26 cellular contexts compared by ENCODE assay signal in the genomic region with DNA sequence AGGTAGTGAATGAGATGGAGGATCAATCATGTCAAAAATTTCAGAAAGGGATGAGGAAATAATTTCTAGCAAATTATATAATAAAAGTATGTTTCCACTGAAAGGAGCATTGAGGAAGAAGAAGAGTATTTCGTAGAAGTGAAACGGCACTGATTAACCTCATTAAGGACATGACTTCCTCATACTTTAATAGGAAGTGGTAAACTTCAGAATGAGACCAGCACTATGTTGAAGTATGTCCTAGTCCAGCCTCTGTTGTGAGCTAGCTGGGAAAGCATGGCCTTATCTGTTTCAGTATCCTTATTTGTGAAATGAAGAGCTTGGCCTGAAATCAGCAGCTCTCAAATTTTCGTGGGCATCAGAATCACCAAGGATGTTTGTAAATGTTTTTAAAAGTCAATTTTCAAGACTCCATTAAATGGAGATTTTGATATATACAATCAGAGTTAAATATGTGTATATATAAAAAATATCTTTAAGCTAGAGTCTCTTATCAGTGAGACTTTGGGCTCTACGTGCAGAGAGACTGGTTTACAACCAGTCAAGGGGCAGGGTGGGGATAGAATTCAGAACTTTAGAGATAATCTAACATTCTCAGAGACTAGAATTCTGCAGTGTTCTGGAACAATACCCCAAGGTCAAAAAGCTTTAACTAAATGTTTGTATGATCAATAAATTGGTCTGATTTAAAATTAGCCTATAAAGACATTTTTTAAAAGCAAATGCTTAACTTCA.
"Had no signal": no experiment of that assay in that cellular context is flagged by ENCODE, and none has a peak within 500 bp of the region (broad histone marks: within the 10 kb centered on the region; RNA-seq: fewer than 3 reads in every experiment).

No MANE protein-coding gene starts in this region.

- H3K27ac Mint-ChIP-seq: activated CD8-positive, alpha-beta T cell treated with anti-CD3 and anti-CD28 coated beads for 36 hours; activated T-helper 17 cell treated with anti-CD3 and anti-CD28 coated beads, Interleukin-2, amount 50 U/mL, for 72 hours; endodermal cell; mesothelial cell of epicardium; nephron; progenitor cell of endocrine pancreas; stimulated activated effector memory CD8-positive, alpha-beta T cell treated with anti-CD3 and anti-CD28 coated beads, Interleukin-12 subunit alpha, Interleukin-12 subunit beta, amount 100 ng/mL, for 72 hours; stimulated activated naive CD8-positive, alpha-beta T cell treated with anti-CD3 and anti-CD28 coated beads, Interleukin-15, Interleukin-2, amounts not matched to agents 100 ng/mL and 50 ng/mL, for 24 hours; T-helper 17 cell had no signal

- DNase-seq: activated CD4-positive, alpha-beta T cell treated with anti-CD3 and anti-CD28 coated beads, Interleukin-2, amount 50 U/mL, for 1 hour; activated CD4-positive, CD25-positive, alpha-beta regulatory T cell treated with anti-CD3 and anti-CD28 coated beads, Interleukin-2, amount 50 U/mL, for 72 hours; activated CD8-positive, alpha-beta T cell treated with anti-CD3 and anti-CD28 coated beads for 36 hours; activated gamma-delta T cell treated with Interleukin-2 at 50 U/mL for 16 hours; activated naive CD4-positive, alpha-beta T cell treated with anti-CD3 and anti-CD28 coated beads, Interleukin-2, amount 50 U/mL, for 16 hours; activated T-cell treated with anti-CD3 and anti-CD28 coated beads, Interleukin-2, amount 50 U/mL, for 4 hours; amniotic stem cell; caudate nucleus; endodermal cell; foreskin keratinocyte; heart right ventricle; left ventricle myocardium superior; right lobe of liver; stimulated activated CD4-positive, alpha-beta T cell treated with anti-CD3 and anti-CD28 coated beads, Interleukin-4, amount 100 ng/mL, for 24 hours; SW 1271; T-helper 17 cell; T1000; upper lobe of right lung had no signal

- H3K9me3 Mint-ChIP-seq: activated CD8-positive, alpha-beta T cell treated with anti-CD3 and anti-CD28 coated beads for 36 hours; activated T-cell treated with anti-CD3 and anti-CD28 coated beads, Interleukin-2, amount 50 U/mL, for 4 hours; endodermal cell; mesothelial cell of epicardium; nephron; stimulated activated effector memory CD8-positive, alpha-beta T cell treated with anti-CD3 and anti-CD28 coated beads, Interleukin-12 subunit alpha, Interleukin-12 subunit beta, amount 100 ng/mL, for 72 hours; stimulated activated naive CD8-positive, alpha-beta T cell treated with anti-CD3 and anti-CD28 coated beads, Interleukin-15, Interleukin-2, amounts not matched to agents 100 ng/mL and 50 ng/mL, for 24 hours had no signal

- H3K9me3 ChIP-seq: heart right ventricle, right lobe of liver, thoracic aorta, upper lobe of right lung had no signal

- H3K4me1 Mint-ChIP-seq: activated T-helper 17 cell treated with anti-CD3 and anti-CD28 coated beads, Interleukin-2, amount 50 U/mL, for 72 hours; mesothelial cell of epicardium; nephron; stimulated activated effector memory CD8-positive, alpha-beta T cell treated with anti-CD3 and anti-CD28 coated beads, Interleukin-12 subunit alpha, Interleukin-12 subunit beta, amount 100 ng/mL, for 72 hours; T-helper 17 cell had no signal

- H3K4me3 ChIP-seq: heart right ventricle, right lobe of liver, thoracic aorta, upper lobe of right lung had no signal

- H3K27me3 ChIP-seq: foreskin keratinocyte, heart right ventricle, right lobe of liver, upper lobe of right lung had no signal

- ATAC-seq: activated CD8-positive, alpha-beta T cell treated with anti-CD3 and anti-CD28 coated beads for 36 hours; activated T-cell treated with anti-CD3 and anti-CD28 coated beads, Interleukin-2, amount 50 U/mL, for 4 hours; activated T-helper 17 cell treated with anti-CD3 and anti-CD28 coated beads, Interleukin-2, amount 50 U/mL, for 72 hours; esophagus mucosa; foreskin keratinocyte; heart right ventricle; left ventricle myocardium superior; right lobe of liver; stimulated activated effector memory CD8-positive, alpha-beta T cell treated with anti-CD3 and anti-CD28 coated beads, Interleukin-12 subunit alpha, Interleukin-12 subunit beta, amount 100 ng/mL, for 72 hours; T-helper 17 cell; upper lobe of right lung had no signal

- H3K27ac ChIP-seq: foreskin keratinocyte, heart right ventricle, right lobe of liver, thoracic aorta, upper lobe of right lung had no signal

- H3K4me3 Mint-ChIP-seq: activated CD8-positive, alpha-beta T cell treated with anti-CD3 and anti-CD28 coated beads for 36 hours; activated T-cell treated with anti-CD3 and anti-CD28 coated beads, Interleukin-2, amount 50 U/mL, for 4 hours; activated T-helper 17 cell treated with anti-CD3 and anti-CD28 coated beads, Interleukin-2, amount 50 U/mL, for 72 hours; endodermal cell; mesothelial cell of epicardium; nephron; stimulated activated effector memory CD8-positive, alpha-beta T cell treated with anti-CD3 and anti-CD28 coated beads, Interleukin-12 subunit alpha, Interleukin-12 subunit beta, amount 100 ng/mL, for 72 hours; stimulated activated naive CD8-positive, alpha-beta T cell treated with anti-CD3 and anti-CD28 coated beads, Interleukin-15, Interleukin-2, amounts not matched to agents 100 ng/mL and 50 ng/mL, for 24 hours; T-helper 17 cell had no signal

- H3K4me1 ChIP-seq: right lobe of liver had no signal

- H3K36me3 ChIP-seq: heart right ventricle, right lobe of liver, thoracic aorta, upper lobe of right lung had no signal

- H3K36me3 Mint-ChIP-seq: mesothelial cell of epicardium; stimulated activated effector memory CD8-positive, alpha-beta T cell treated with anti-CD3 and anti-CD28 coated beads, Interleukin-12 subunit alpha, Interleukin-12 subunit beta, amount 100 ng/mL, for 72 hours had no signal

- H3K27me3 Mint-ChIP-seq: activated CD8-positive, alpha-beta T cell treated with anti-CD3 and anti-CD28 coated beads for 36 hours; stimulated activated naive CD8-positive, alpha-beta T cell treated with anti-CD3 and anti-CD28 coated beads, Interleukin-15, Interleukin-2, amounts not matched to agents 100 ng/mL and 50 ng/mL, for 24 hours had no signal
